Comparison of ENCODE assay signal across 1 cellular context in genomic region chrX:71118985-71119535, GRCh38.
TF ChIP-seq lines count a peak whose summit lies in the region.

No MANE protein-coding gene starts in this region.

TF ChIP-seq in HepG2, 621 proteins besides CTCF, POLR2A, EP300 and RAD21:
- TF ChIP-seq ZNF367 (CRISPR knock-in tag; IDR thresholded peaks at IDR 0.05; ENCODE audit: borderline replicate concordance) = no peak
- no peak for TF ChIP-seq ZSCAN22 (CRISPR knock-in tag; IDR thresholded peaks at IDR 0.05)
- TF ChIP-seq PRDM10 (CRISPR knock-in tag; IDR thresholded peaks at IDR 0.05; ENCODE audit: low read depth) = no peak
- no peak for TF ChIP-seq EHMT2 (IDR thresholded peaks at IDR 0.05; ENCODE audit: borderline replicate concordance, low read depth, low read length)
- TF ChIP-seq YY1 (IDR thresholded peaks at IDR 0.05; ENCODE audit: insufficient read depth, insufficient replicate concordance, low read depth, low read length) = no peak
- no peak for TF ChIP-seq GABPA (IDR thresholded peaks at IDR 0.05; ENCODE audit: low read depth, low read length)
- no peak for TF ChIP-seq GABPA (CRISPR knock-in tag; IDR thresholded peaks at IDR 0.05; ENCODE audit: low read depth)
- TF ChIP-seq MAX (IDR thresholded peaks at IDR 0.05) = no peak
- no peak for TF ChIP-seq ZKSCAN5 (CRISPR knock-in tag; IDR thresholded peaks at IDR 0.05)
- no peak for TF ChIP-seq ZNF230 (CRISPR knock-in tag; IDR thresholded peaks at IDR 0.05)
- no peak for TF ChIP-seq MTA1 (CRISPR knock-in tag; IDR thresholded peaks at IDR 0.05; ENCODE audit: borderline replicate concordance)
- no peak for TF ChIP-seq ZNF280D (CRISPR knock-in tag; IDR thresholded peaks at IDR 0.05)
- no peak for TF ChIP-seq PRPF4 (IDR thresholded peaks at IDR 0.05; ENCODE audit: low read depth, low read length, poor library complexity, severe bottlenecking)
- no peak for TF ChIP-seq ZNF770 (CRISPR knock-in tag; IDR thresholded peaks at IDR 0.05)
- no peak for TF ChIP-seq ZNF746 (CRISPR knock-in tag; IDR thresholded peaks at IDR 0.05)
